Comparison of ENCODE assay signal across 25 cellular contexts in genomic region chr1:197249324-197249723, GRCh38. TPM values are rescaled to one million over a fixed set of nuclear protein-coding genes. Genes with fewer than 3 reads are reported as not detected.
"Had no signal": no experiment of that assay in that cellular context is flagged by ENCODE, and none has a peak within 500 bp of the region (broad histone marks: within the 10 kb centered on the region; RNA-seq: fewer than 3 reads in every experiment).

No MANE protein-coding gene starts in this region.

- H3K4me3 Mint-ChIP-seq: memory B cell; natural killer cell; stimulated activated naive CD8-positive, alpha-beta T cell treated with anti-CD3 and anti-CD28 coated beads, Interleukin-15, amount 100 ng/mL, for 72 hours had no signal

- H2AFZ ChIP-seq: parathyroid adenoma had no signal

- H3K36me3 ChIP-seq: gastrocnemius medialis, neutrophil, right atrium auricular region, suprapubic skin, transverse colon had no signal

- H3K4me2 ChIP-seq: smooth muscle cell had no signal

- H3K27ac ChIP-seq: dorsolateral prefrontal cortex, gastrocnemius medialis, neutrophil, parathyroid adenoma, right atrium auricular region, suprapubic skin, transverse colon had no signal

- DNase-seq: dorsolateral prefrontal cortex; effector CD4-positive, alpha-beta T cell; gastrocnemius medialis; head of caudate nucleus; natural killer cell; stimulated activated CD4-positive, alpha-beta T cell treated with anti-CD3 and anti-CD28 coated beads, Interleukin-12 subunit alpha, Interleukin-12 subunit beta, amount 100 ng/mL, for 4 hours; stimulated activated CD4-positive, alpha-beta T cell treated with anti-CD3 and anti-CD28 coated beads, Interleukin-1b, Interleukin-23, amount 100 ng/mL, for 48 hours; stimulated activated CD4-positive, alpha-beta T cell treated with anti-CD3 and anti-CD28 coated beads, Interleukin-4, amount 100 ng/mL, for 1 hour; stimulated activated CD8-positive, alpha-beta memory T cell treated with anti-CD3 and anti-CD28 coated beads, Interleukin-4, amount 100 ng/mL, for 48 hours; stimulated activated naive CD4-positive, alpha-beta T cell; stimulated activated naive CD8-positive, alpha-beta T cell treated with anti-CD3 and anti-CD28 coated beads, Interleukin-15, amount 100 ng/mL, for 72 hours; transverse colon had no signal

- H3K9ac ChIP-seq: parathyroid adenoma had no signal

- H3K27me3 ChIP-seq: dorsolateral prefrontal cortex, gastrocnemius medialis, neutrophil, right atrium auricular region, suprapubic skin, transverse colon had no signal

- H3K4me1 ChIP-seq: gastrocnemius medialis, parathyroid adenoma, right atrium auricular region, suprapubic skin, transverse colon had no signal

- FAIRE-seq: keratinocyte had no signal

- H3K36me3 Mint-ChIP-seq: natural killer cell had no signal

- H3K27ac Mint-ChIP-seq: memory B cell; natural killer cell; progenitor cell of endocrine pancreas; stimulated activated naive CD8-positive, alpha-beta T cell treated with anti-CD3 and anti-CD28 coated beads, Interleukin-15, amount 100 ng/mL, for 72 hours had no signal

- H3K4me3 ChIP-seq: dorsolateral prefrontal cortex, gastrocnemius medialis, lung, right atrium auricular region, smooth muscle cell, suprapubic skin, transverse colon had no signal

- H3K4me1 Mint-ChIP-seq: memory B cell; natural killer cell; stimulated activated naive CD8-positive, alpha-beta T cell treated with anti-CD3 and anti-CD28 coated beads, Interleukin-15, amount 100 ng/mL, for 72 hours had no signal

- H3K27me3 Mint-ChIP-seq: memory B cell; progenitor cell of endocrine pancreas; stimulated activated naive CD8-positive, alpha-beta T cell treated with anti-CD3 and anti-CD28 coated beads, Interleukin-15, amount 100 ng/mL, for 72 hours had no signal

- H3K9me3 Mint-ChIP-seq: natural killer cell had no signal

- ATAC-seq: gastrocnemius medialis; left lobe of liver; natural killer cell; sciatic nerve; stimulated activated naive CD8-positive, alpha-beta T cell treated with anti-CD3 and anti-CD28 coated beads, Interleukin-15, amount 100 ng/mL, for 72 hours had no signal

- H3K79me2 ChIP-seq: parathyroid adenoma had no signal

- H3K9me3 ChIP-seq: gastrocnemius medialis, neutrophil, right atrium auricular region, suprapubic skin, transverse colon had no signal

RNA-seq across cellular contexts. Expression of gene CRB1, which starts 18.7 kb away (rescaled TPM):
- total RNA-seq: glomerular endothelial cell, left lobe of liver, progenitor cell of endocrine pancreas had no signal
- polyA plus RNA-seq: liver, smooth muscle cell had no signal
